In genomic region chrX:17564689-17565409, GRCh38 we compare ENCODE assay signal across 17 cellular contexts.
DNase-seq lines count a peak whose midpoint lies in the region; ATAC-seq and TF ChIP-seq lines count a peak whose summit lies in the region.
"Had no signal": no experiment of that assay in that cellular context is flagged by ENCODE, and none has a peak within 500 bp of the region (broad histone marks: within the 10 kb centered on the region; RNA-seq: fewer than 3 reads in every experiment).

No MANE protein-coding gene starts in this region.

- H3K4me3 Mint-ChIP-seq in CD14-positive monocyte (peak overlapping the region; percentile 6 to 63), type B pancreatic cell (no peak overlapping the region)
- H3K4me3 Mint-ChIP-seq: activated CD4-positive, alpha-beta T cell treated with anti-CD3 and anti-CD28 coated beads for 36 hours; activated naive CD4-positive, alpha-beta T cell treated with anti-CD3 and anti-CD28 coated beads, Interleukin-2, amount 50 U/mL, for 24 hours; CD8-positive, alpha-beta T cell; central memory CD8-positive, alpha-beta T cell; H9 had no signal

- no peak for TF ChIP-seq CTCF in CD14-positive monocyte (IDR thresholded peaks at IDR 0.05)
- no peak for TF ChIP-seq CTCF in cardiac fibroblast (IDR thresholded peaks at IDR 0.05; ENCODE audit: low read depth, low read length)
- no peak for TF ChIP-seq CTCF in psoas muscle (IDR thresholded peaks at IDR 0.05)
- no peak for TF ChIP-seq CTCF in type B pancreatic cell (conservative IDR thresholded peaks at IDR 0.05)
- TF ChIP-seq CTCF in GM13977 (IDR thresholded peaks at IDR 0.05; ENCODE audit: extremely low read depth, insufficient read depth, missing control alignments): no peak

- no peaks in the 10 kb centered on the region for H3K36me3 ChIP-seq in psoas muscle (ENCODE audit: insufficient read depth in 1 of 2, low read depth in 1 of 2)

- ATAC-seq in psoas muscle: peak; percentile 79 to 90 (median 84)
- no peak for ATAC-seq in HG02798 (IDR thresholded peaks at IDR 0.05; ENCODE audit: poor library complexity, unreplicated experiment)
- ATAC-seq: activated CD4-positive, alpha-beta T cell treated with anti-CD3 and anti-CD28 coated beads for 36 hours; CD8-positive, alpha-beta T cell had no signal

- peaks cover 0 to 11% (median 2%) of the 10 kb centered on the region in 3 donors for H3K27me3 Mint-ChIP-seq in CD14-positive monocyte (ENCODE audit: low read depth in 3 of 3)
- peaks cover 4% of the 10 kb centered on the region for H3K27me3 Mint-ChIP-seq in type B pancreatic cell
- H3K27me3 Mint-ChIP-seq: activated CD4-positive, alpha-beta T cell treated with anti-CD3 and anti-CD28 coated beads for 36 hours; activated naive CD4-positive, alpha-beta T cell treated with anti-CD3 and anti-CD28 coated beads, Interleukin-2, amount 50 U/mL, for 24 hours; central memory CD8-positive, alpha-beta T cell had no signal

- DNase-seq in CD14-positive monocyte (ENCODE audit: low spot score) (no peak), M059J (ENCODE audit: low read depth) (peak; percentile 84), cardiac fibroblast (ENCODE audit: low read depth in 2 of 2) (peak; percentile 33 to 59), psoas muscle (peak; percentile 21 to 59), NCI-H526 (lab: John Stamatoyannopoulos, UW) (no peak), type B pancreatic cell (ENCODE audit: extremely low spot score, unreplicated experiment) (no peak), GM13977 (ENCODE audit: low spot score) (no peak)
- DNase-seq: activated CD4-positive, alpha-beta T cell treated with anti-CD3 and anti-CD28 coated beads for 36 hours; CD8-positive, alpha-beta T cell; H9; NCI-H1048; NCI-H2107; NCI-H748 treated with DMSO at 0.1 percent for 48 hours; stimulated activated CD4-positive, alpha-beta T cell treated with anti-CD3 and anti-CD28 coated beads, Interleukin-4, amount 100 ng/mL, for 24 hours had no signal

- H3K4me3 ChIP-seq in cardiac fibroblast (replicated peaks in 1 of 2; ENCODE audit: low read depth in 2 of 2, low read length in 2 of 2): no peak overlapping the region
- no peak overlapping the region for H3K4me3 ChIP-seq in psoas muscle

- H3K9me3 ChIP-seq in psoas muscle: no peaks in the 10 kb centered on the region

- in situ Hi-C loops in GM13977 (cut with MboI; ENCODE audit: low pct_unique_long_range_greater_than_20kb, low sequenced_read_pairs, unreplicated experiment): no loop called here

- H3K27me3 ChIP-seq in psoas muscle (ENCODE audit: insufficient read depth in 3 of 3, low read length in 2 of 3): peaks cover 0 to 4% (median 0%) of the 10 kb centered on the region in 3 donors

- H3K27ac Mint-ChIP-seq in CD14-positive monocyte (peak overlapping the region; percentile 78 to 97 (median 88)), type B pancreatic cell (no peak overlapping the region)
- H3K27ac Mint-ChIP-seq: activated CD4-positive, alpha-beta T cell treated with anti-CD3 and anti-CD28 coated beads for 36 hours; activated naive CD4-positive, alpha-beta T cell treated with anti-CD3 and anti-CD28 coated beads, Interleukin-2, amount 50 U/mL, for 24 hours; CD8-positive, alpha-beta T cell; H9 had no signal

- no peak overlapping the region for H3K27ac ChIP-seq in psoas muscle

- no peaks in the 10 kb centered on the region for H3K36me3 Mint-ChIP-seq in CD14-positive monocyte
- H3K36me3 Mint-ChIP-seq in type B pancreatic cell: no peaks in the 10 kb centered on the region
- H3K36me3 Mint-ChIP-seq: activated naive CD4-positive, alpha-beta T cell treated with anti-CD3 and anti-CD28 coated beads, Interleukin-2, amount 50 U/mL, for 24 hours; CD8-positive, alpha-beta T cell had no signal

- H3K4me1 ChIP-seq in psoas muscle: no peaks in the 10 kb centered on the region

- H3K9me3 Mint-ChIP-seq in CD14-positive monocyte (peaks cover 0 to 7% (median 2%) of the 10 kb centered on the region in 7 donors), type B pancreatic cell (no peaks in the 10 kb centered on the region)
- H3K9me3 Mint-ChIP-seq: activated naive CD4-positive, alpha-beta T cell treated with anti-CD3 and anti-CD28 coated beads, Interleukin-2, amount 50 U/mL, for 24 hours; CD8-positive, alpha-beta T cell; central memory CD8-positive, alpha-beta T cell had no signal

- 45 to 66% (median 49%) methylated on average over 7 of the region's 7 CpGs for WGBS in psoas muscle, 3 donors

- H3K4me1 Mint-ChIP-seq in CD14-positive monocyte (peaks cover 43% of the 10 kb centered on the region), type B pancreatic cell (ENCODE audit: unreplicated experiment) (peaks cover 33% of the 10 kb centered on the region)
- H3K4me1 Mint-ChIP-seq: central memory CD8-positive, alpha-beta T cell had no signal

- intact Hi-C loops in CD14-positive monocyte (cut with micrococcal nuclease) (no loop called here), psoas muscle (cut with DNase I) (no loop called here)

Comparison
In these comparisons a context has a peak if more than half of its experiments do, and no peak if none do; other contexts are left out.
1. DNase-seq: peak in M059J (single experiment), cardiac fibroblast (2 of 2) and psoas muscle (2 of 2); none in CD14-positive monocyte (single experiment), NCI-H526 (0 of 2), type B pancreatic cell (single experiment) and GM13977 (single experiment).